ENCODE assay signal across 18 cellular contexts in the genomic region with DNA sequence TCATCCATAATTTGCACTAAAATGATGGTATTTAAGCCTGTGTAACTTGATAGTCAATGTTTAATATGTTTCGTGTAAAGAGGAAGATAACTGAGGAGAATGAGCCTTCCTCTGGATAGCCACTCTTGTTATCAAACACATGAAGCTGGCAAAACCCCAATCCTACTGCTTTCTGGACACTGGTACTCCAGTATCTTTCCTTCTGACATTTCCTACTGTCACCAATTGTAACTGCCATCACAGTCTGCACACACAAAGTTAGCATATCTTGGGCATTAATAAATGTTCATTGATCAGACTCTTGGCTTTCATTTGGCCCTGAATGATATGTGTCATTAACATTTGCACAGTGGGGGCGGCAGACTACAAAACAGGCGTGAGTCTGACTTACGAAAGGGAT.
"Had no signal": no experiment of that assay in that cellular context is flagged by ENCODE, and none has a peak within 500 bp of the region (broad histone marks: within the 10 kb centered on the region; RNA-seq: fewer than 3 reads in every experiment).

No MANE protein-coding gene starts in this region.

- H3K9me3 Mint-ChIP-seq: central memory CD8-positive, alpha-beta T cell; neural crest cell had no signal

- DNase-seq: esophagus squamous epithelium; foreskin fibroblast; immature natural killer cell; kidney; left colon; left ventricle myocardium superior; mesendoderm; naive thymus-derived CD4-positive, alpha-beta T cell; ovary; stimulated activated CD4-positive, alpha-beta T cell treated with anti-CD3 and anti-CD28 coated beads, Interleukin-2, amount 100 ng/mL, for 24 hours; stimulated activated naive CD4-positive, alpha-beta T cell; stomach; trophoblast cell had no signal

- ATAC-seq: gastroesophageal sphincter; left colon; left ventricle myocardium superior; naive thymus-derived CD4-positive, alpha-beta T cell; sciatic nerve had no signal

- H3K27ac Mint-ChIP-seq: immature natural killer cell; naive thymus-derived CD4-positive, alpha-beta T cell; progenitor cell of endocrine pancreas had no signal

- H3K36me3 Mint-ChIP-seq: immature natural killer cell; naive thymus-derived CD4-positive, alpha-beta T cell had no signal
